In the genomic region with DNA sequence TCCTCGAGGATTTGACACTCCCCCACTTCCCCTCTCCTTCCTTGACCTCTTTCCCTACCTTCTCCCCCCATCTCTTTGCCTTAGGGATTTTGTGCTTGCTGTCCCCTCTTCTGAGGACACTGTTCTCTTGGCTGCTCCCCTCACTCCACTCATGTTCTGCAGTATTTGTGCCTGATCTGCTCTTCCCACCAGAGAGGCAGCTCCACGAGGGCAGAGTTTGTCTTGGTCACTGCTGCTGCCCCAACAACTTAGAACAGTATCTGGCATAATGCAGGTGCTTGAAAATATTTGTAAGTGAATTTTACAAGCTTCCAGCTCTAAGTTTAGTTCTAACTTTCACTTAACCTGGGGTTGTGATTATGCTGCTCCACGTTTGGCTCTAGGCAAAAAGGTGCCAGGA, we compare ENCODE assay signal across 13 cellular contexts. TPM values are rescaled to one million over a fixed set of nuclear protein-coding genes. Genes with fewer than 3 reads are reported as not detected.
DNase-seq lines count a peak whose midpoint lies in the region; ATAC-seq and TF ChIP-seq lines count a peak whose summit lies in the region.
"Had no signal": no experiment of that assay in that cellular context is flagged by ENCODE, and none has a peak within 500 bp of the region (broad histone marks: within the 10 kb centered on the region; RNA-seq: fewer than 3 reads in every experiment).

No MANE protein-coding gene starts in this region.

- peak overlapping the region; percentile 97 for H3K27ac Mint-ChIP-seq in activated T-cell treated with anti-CD3 and anti-CD28 coated beads, Interleukin-2, amount 50 U/mL, for 72 hours
- H3K27ac Mint-ChIP-seq in T-helper 17 cell (peak overlapping the region; percentile 98), glutamatergic neuron (ENCODE audit: unreplicated experiment) (no peak overlapping the region)

- H3K4me1 ChIP-seq in thoracic aorta (ENCODE audit: control insufficient read depth in 1 of 2, low read depth in 2 of 2): peaks cover 20 to 52% of the 10 kb centered on the region in 2 donors
- H3K4me1 ChIP-seq: breast epithelium had no signal

- H3K27me3 ChIP-seq in layer of hippocampus (ENCODE audit: control insufficient read depth, insufficient read depth, low read length) (no peaks in the 10 kb centered on the region), thoracic aorta (replicated peaks; ENCODE audit: insufficient read depth) (no peaks in the 10 kb centered on the region)
- H3K27me3 ChIP-seq: breast epithelium, gastrocnemius medialis, SJSA1 had no signal

- no peak for DNase-seq in activated T-cell treated with anti-CD3 and anti-CD28 coated beads, Interleukin-2, amount 50 U/mL, for 72 hours
- no peak for DNase-seq in activated T-cell treated with anti-CD3 and anti-CD28 coated beads, Interleukin-2, amount 50 U/mL, for 48 hours
- DNase-seq in T-helper 17 cell: no peak
- no peak for DNase-seq in thoracic aorta (ENCODE audit: low spot score)
- no peak for DNase-seq in glutamatergic neuron
- no peak for DNase-seq in amygdala (lab: John Stamatoyannopoulos, UW)
- no peak for DNase-seq in GM10266 (ENCODE audit: extremely low spot score)
- DNase-seq: gastrocnemius medialis, NCI-H2081 treated with DMSO at 0.1 percent for 48 hours had no signal

- no peaks in the 10 kb centered on the region for H3K9me3 Mint-ChIP-seq in activated T-cell treated with anti-CD3 and anti-CD28 coated beads, Interleukin-2, amount 50 U/mL, for 72 hours
- H3K9me3 Mint-ChIP-seq in glutamatergic neuron (ENCODE audit: unreplicated experiment): no peaks in the 10 kb centered on the region

- H3K27me3 Mint-ChIP-seq in activated T-cell treated with anti-CD3 and anti-CD28 coated beads, Interleukin-2, amount 50 U/mL, for 72 hours (ENCODE audit: low read depth): no peaks in the 10 kb centered on the region
- no peaks in the 10 kb centered on the region for H3K27me3 Mint-ChIP-seq in T-helper 17 cell
- no peaks in the 10 kb centered on the region for H3K27me3 Mint-ChIP-seq in glutamatergic neuron (ENCODE audit: unreplicated experiment)

- H3K36me3 ChIP-seq in thoracic aorta: no peaks in the 10 kb centered on the region
- H3K36me3 ChIP-seq: breast epithelium, gastrocnemius medialis had no signal

- TF ChIP-seq CTCF in thoracic aorta (IDR thresholded peaks at IDR 0.05): no peak
- TF ChIP-seq CTCF in glutamatergic neuron (IDR thresholded peaks at IDR 0.05; ENCODE audit: partially characterized antibody, unreplicated experiment): no peak
- no peak for TF ChIP-seq CTCF in GM10266 (IDR thresholded peaks at IDR 0.05; ENCODE audit: control insufficient read depth, insufficient read depth, low read depth, missing control alignments)

- H3K9me3 ChIP-seq in T-helper 17 cell (ENCODE audit: control insufficient read depth, low read length, poor library complexity, severe bottlenecking) (no peaks in the 10 kb centered on the region), thoracic aorta (no peaks in the 10 kb centered on the region)
- H3K9me3 ChIP-seq: breast epithelium, gastrocnemius medialis, SJSA1 had no signal

- no peak overlapping the region for H3K4me3 ChIP-seq in thoracic aorta
- H3K4me3 ChIP-seq: breast epithelium, gastrocnemius medialis, SJSA1 had no signal

- H3K4me3 Mint-ChIP-seq in activated T-cell treated with anti-CD3 and anti-CD28 coated beads, Interleukin-2, amount 50 U/mL, for 72 hours: peak overlapping the region; percentile 79
- H3K4me3 Mint-ChIP-seq in T-helper 17 cell (peak overlapping the region; percentile 80), glutamatergic neuron (ENCODE audit: unreplicated experiment) (no peak overlapping the region)

- ATAC-seq in activated T-cell treated with anti-CD3 and anti-CD28 coated beads, Interleukin-2, amount 50 U/mL, for 72 hours (replicated peaks in 1 of 2): no peak
- ATAC-seq in T-helper 17 cell (no peak), thoracic aorta (ENCODE audit: insufficient number of reproducible peaks, low FRiP score, low read depth) (no peak)
- ATAC-seq: gastrocnemius medialis had no signal

- H3K4me1 Mint-ChIP-seq in activated T-cell treated with anti-CD3 and anti-CD28 coated beads, Interleukin-2, amount 50 U/mL, for 72 hours (ENCODE audit: low read depth): peaks cover 96% of the 10 kb centered on the region
- H3K4me1 Mint-ChIP-seq in T-helper 17 cell (peaks cover 60% of the 10 kb centered on the region), glutamatergic neuron (ENCODE audit: low read depth, unreplicated experiment) (peaks cover 8% of the 10 kb centered on the region)

- peaks cover 0 to 9% of the 10 kb centered on the region in 2 donors for H3K36me3 Mint-ChIP-seq in activated T-cell treated with anti-CD3 and anti-CD28 coated beads, Interleukin-2, amount 50 U/mL, for 72 hours (ENCODE audit: insufficient read depth in 2 of 2)
- H3K36me3 Mint-ChIP-seq in T-helper 17 cell (ENCODE audit: low read depth): peaks cover 2% of the 10 kb centered on the region
- peaks cover 9% of the 10 kb centered on the region for H3K36me3 Mint-ChIP-seq in glutamatergic neuron (ENCODE audit: unreplicated experiment)

- H3K27ac ChIP-seq in layer of hippocampus (ENCODE audit: low read depth, low read length) (peak overlapping the region; percentile 24), thoracic aorta (peak overlapping the region; percentile 21 to 30)
- H3K27ac ChIP-seq: parathyroid adenoma, SJSA1 had no signal

RNA-seq across cellular contexts. Expression of gene WIPF1, which starts 10.0 kb away (rescaled TPM):
- 100 to 1,000 TPM; 198 to 237 TPM for total RNA-seq in activated T-cell treated with anti-CD3 and anti-CD28 coated beads, Interleukin-2, amount 50 U/mL, for 72 hours
- 100 to 1,000 TPM; 368 to 424 TPM for total RNA-seq in T-helper 17 cell
- total RNA-seq in thoracic aorta: 10 to 100 TPM; 50.4 to 58.8 TPM
- total RNA-seq in glutamatergic neuron (ENCODE audit: unreplicated experiment): 15.5 TPM
